Comparison of ENCODE assay signal across 12 cellular contexts in genomic region chr3:135865085-135865484, GRCh38.
"Had no signal": no experiment of that assay in that cellular context is flagged by ENCODE, and none has a peak within 500 bp of the region (broad histone marks: within the 10 kb centered on the region; RNA-seq: fewer than 3 reads in every experiment).

No MANE protein-coding gene starts in this region.

- H3K27ac ChIP-seq: parathyroid adenoma, testis had no signal

- H3K79me2 ChIP-seq: parathyroid adenoma had no signal

- H3K9ac ChIP-seq: parathyroid adenoma had no signal

- H3K4me1 ChIP-seq: parathyroid adenoma, testis had no signal

- H3K27me3 ChIP-seq: testis had no signal

- H3K9me3 ChIP-seq: testis had no signal

- H2AFZ ChIP-seq: parathyroid adenoma had no signal

- DNase-seq: activated CD4-positive, alpha-beta T cell treated with anti-CD3 and anti-CD28 coated beads, Interleukin-2, amount 50 U/mL, for 4 hours; activated CD8-positive, alpha-beta memory T cell treated with anti-CD3 and anti-CD28 coated beads, Interleukin-2, amount 10 ng/mL, durations not matched to agents 7 days and 5 days; activated effector memory CD4-positive, alpha-beta T cell treated with Interleukin-2 at 50 U/mL for 16 hours; activated T-cell treated with anti-CD3 and anti-CD28 coated beads, Interleukin-2, amount 50 U/mL, for 24 hours; amniotic stem cell; cerebellar nuclear complex; kidney; retina; stimulated activated CD4-positive, alpha-beta T cell treated with anti-CD3 and anti-CD28 coated beads, Interleukin-4, amount 100 ng/mL, for 4 hours; stimulated activated naive CD8-positive, alpha-beta T cell treated with anti-CD3 and anti-CD28 coated beads, Interleukin-15, amount 100 ng/mL, for 72 hours; testis had no signal

- H3K4me3 ChIP-seq: testis had no signal
